ENCODE assay signal across 17 cellular contexts in the genomic region with DNA sequence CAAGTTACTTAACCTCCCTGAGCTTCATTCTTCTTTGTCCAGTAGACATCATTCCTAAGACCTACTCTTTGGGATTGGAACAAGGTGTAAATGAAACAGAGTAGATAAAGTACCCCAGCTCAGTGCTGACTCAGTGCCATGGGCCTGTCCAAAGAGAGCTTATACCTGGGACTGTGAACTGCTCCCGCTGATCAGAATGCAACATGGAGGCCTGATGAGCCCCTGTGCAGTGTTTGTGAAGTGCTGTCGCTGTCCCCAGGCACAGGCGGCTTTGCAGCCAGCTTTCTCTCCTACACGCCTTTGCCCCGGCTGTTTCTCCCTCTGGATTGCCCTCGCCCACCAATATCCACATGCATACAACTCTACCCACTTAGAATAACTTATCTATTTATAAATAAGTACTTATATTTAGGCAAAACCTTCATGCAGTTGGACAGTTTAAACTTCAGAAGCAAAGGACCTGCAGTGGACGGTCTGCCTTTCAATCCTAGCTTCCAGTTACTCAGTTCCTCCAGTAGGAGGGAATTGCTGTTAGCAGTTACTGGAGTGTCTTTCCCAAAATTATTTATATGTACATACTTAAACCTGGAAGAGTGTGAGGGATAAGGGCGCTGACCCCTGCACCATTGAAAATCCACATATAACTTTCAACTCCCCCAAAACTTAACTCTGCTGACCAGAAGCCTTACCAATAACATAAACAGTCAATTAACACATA.
A peak's percentile ranks its signal among the peaks of the same experiment; 100 is the strongest.
DNase-seq lines count a peak whose midpoint lies in the region; ATAC-seq and TF ChIP-seq lines count a peak whose summit lies in the region.
"Had no signal": no experiment of that assay in that cellular context is flagged by ENCODE, and none has a peak within 500 bp of the region (broad histone marks: within the 10 kb centered on the region; RNA-seq: fewer than 3 reads in every experiment).

No MANE protein-coding gene starts in this region.

- WGBS in heart right ventricle, 2 donors, result 54 to 82% methylated on average over 8 of the region's 8 CpGs

- H3K27ac ChIP-seq in heart right ventricle, result no peak overlapping the region
- H3K27ac ChIP-seq in angular gyrus (ENCODE audit: low read depth, low read length), result peak overlapping the region; percentile 67
- H3K27ac ChIP-seq in upper lobe of right lung, result no peak overlapping the region
- H3K27ac ChIP-seq: adrenal gland, uterus had no signal

- H3K9me3 ChIP-seq in heart right ventricle (no peaks in the 10 kb centered on the region), upper lobe of right lung (no peaks in the 10 kb centered on the region)
- H3K9me3 ChIP-seq: adrenal gland, HAP-1, uterus had no signal

- ATAC-seq in left ventricle myocardium superior, result peak; percentile 22
- no peak for ATAC-seq in heart right ventricle
- no peak for ATAC-seq in upper lobe of right lung
- ATAC-seq: activated T-helper 17 cell treated with anti-CD3 and anti-CD28 coated beads, Interleukin-2, amount 50 U/mL, for 72 hours; PC-3; stimulated activated naive CD8-positive, alpha-beta T cell treated with anti-CD3 and anti-CD28 coated beads, Interleukin-15, Interleukin-2, amounts not matched to agents 100 U/mL and 50 U/mL, for 24 hours had no signal

- DNase-seq in left ventricle myocardium superior (no peak), heart right ventricle (no peak), islet precursor cell (peak; percentile 46), upper lobe of right lung (peak; percentile 28), NCI-H2227 treated with DMSO at 0.1 percent for 48 hours (lab: John Stamatoyannopoulos, UW) (no peak), activated gamma-delta T cell (lab: John Stamatoyannopoulos, UW) (no peak)
- no peak for DNase-seq in activated CD4-positive, alpha-beta T cell treated with anti-CD3 and anti-CD28 coated beads for 48 hours
- DNase-seq: activated CD4-positive, alpha-beta T cell treated with anti-CD3 and anti-CD28 coated beads for 1 hour; adrenal gland; kidney; PC-3; stimulated activated naive CD8-positive, alpha-beta T cell treated with anti-CD3 and anti-CD28 coated beads, Interleukin-15, Interleukin-2, amounts not matched to agents 100 U/mL and 50 U/mL, for 24 hours; T-helper 9 cell had no signal

- TF ChIP-seq CTCF in heart right ventricle (IDR thresholded peaks at IDR 0.05) (peak in 2 of 9 donors; percentile 8 to 14), upper lobe of right lung (IDR thresholded peaks at IDR 0.05) (no peak)

- intact Hi-C loops in left ventricle myocardium superior (cut with micrococcal nuclease), result no loop called here
- intact Hi-C loops in heart right ventricle (cut with DNase I), result no loop called here
- intact Hi-C loops in upper lobe of right lung (cut with DNase I), result no loop called here

- H3K36me3 ChIP-seq in heart right ventricle (no peaks in the 10 kb centered on the region), upper lobe of right lung (no peaks in the 10 kb centered on the region)
- H3K36me3 ChIP-seq: adrenal gland, HAP-1, uterus had no signal

- H3K27me3 ChIP-seq in heart right ventricle (no peaks in the 10 kb centered on the region), upper lobe of right lung (no peaks in the 10 kb centered on the region)
- H3K27me3 ChIP-seq: adrenal gland, uterus had no signal

- H3K4me3 ChIP-seq in heart right ventricle (no peak overlapping the region), upper lobe of right lung (no peak overlapping the region)
- H3K4me3 ChIP-seq: adrenal gland, HAP-1, uterus had no signal

- H3K4me1 ChIP-seq in heart right ventricle (peaks cover 0 to 9% (median 0%) of the 10 kb centered on the region in 9 donors), upper lobe of right lung (no peaks in the 10 kb centered on the region)
- H3K4me1 ChIP-seq: adrenal gland, uterus had no signal

Comparison
In these comparisons a context has a peak if more than half of its experiments do, and no peak if none do; other contexts are left out.
1. DNase-seq: peak in islet precursor cell (single experiment) and upper lobe of right lung (single experiment); none in left ventricle myocardium superior (single experiment), heart right ventricle (0 of 2), NCI-H2227 treated with DMSO at 0.1 percent for 48 hours (single experiment), activated gamma-delta T cell (single experiment) and activated CD4-positive, alpha-beta T cell treated with anti-CD3 and anti-CD28 coated beads for 48 hours (single experiment).